8 cellular contexts compared by ENCODE assay signal in the genomic region with DNA sequence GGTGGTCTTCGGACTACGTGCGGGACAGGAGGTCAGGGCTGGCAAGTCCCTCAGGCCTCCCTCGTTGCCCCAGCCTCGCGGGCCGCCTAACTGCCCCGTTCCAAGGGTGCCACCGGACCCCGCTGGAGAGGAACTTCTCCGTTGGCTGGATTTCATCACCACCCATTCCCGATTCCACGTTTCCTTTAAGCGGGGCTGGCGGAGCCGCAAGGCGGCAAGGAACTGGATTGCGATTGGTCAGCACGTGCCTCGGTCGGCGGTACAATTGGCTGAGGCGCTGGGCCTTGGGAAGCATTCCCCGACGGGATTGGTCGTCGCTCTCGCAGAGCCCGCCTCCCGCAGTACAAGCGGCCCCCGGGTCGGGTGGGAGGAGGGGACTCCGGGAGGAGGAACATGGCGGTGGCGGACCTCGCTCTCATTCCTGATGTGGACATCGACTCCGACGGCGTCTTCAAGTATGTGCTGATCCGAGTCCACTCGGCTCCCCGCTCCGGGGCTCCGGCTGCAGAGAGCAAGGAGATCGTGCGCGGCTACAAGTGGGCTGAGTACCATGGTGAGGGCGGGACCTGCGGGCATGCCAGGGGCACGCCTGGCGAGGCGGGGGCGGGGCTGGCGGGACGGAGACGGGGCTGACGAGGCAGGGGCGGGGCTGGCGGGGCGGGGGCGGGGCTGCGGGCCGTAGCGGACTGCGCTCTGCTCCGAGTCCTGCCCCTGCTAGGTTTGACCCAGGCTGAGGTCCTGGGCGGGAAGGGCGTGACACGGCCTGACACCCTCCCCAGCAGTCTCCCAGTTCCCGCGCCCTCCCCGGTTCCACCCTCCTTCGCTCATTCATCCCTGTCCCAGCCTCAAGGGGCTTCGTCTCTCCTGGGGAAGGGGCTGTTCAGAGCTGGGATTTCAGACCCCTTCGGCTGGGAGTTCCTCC. TPM values are rescaled to one million over a fixed set of nuclear protein-coding genes. Genes with fewer than 3 reads are reported as not detected.
DNase-seq lines count a peak whose midpoint lies in the region; ATAC-seq and TF ChIP-seq lines count a peak whose summit lies in the region.

Gene PHPT1 (plus strand): TSS at position 372 of the 922 bp plus-strand sequence. CDS start 22 bp downstream, at position 394.

- peaks cover 20% of the 10 kb centered on the region for H3K4me1 Mint-ChIP-seq in CD14-positive monocyte

- H3K27ac Mint-ChIP-seq in CD14-positive monocyte = peak within 1 kb of the TSS; percentile 84 to 97 (median 96)

- H3K36me3 ChIP-seq in left lung = peaks cover 0 to 15% of the 10 kb centered on the region in 2 donors

- ATAC-seq in GM19397 (IDR thresholded peaks at IDR 0.05; ENCODE audit: unreplicated experiment) = peak; percentile 85
- peak; percentile 74 for ATAC-seq in HG03571 (IDR thresholded peaks at IDR 0.05; ENCODE audit: unreplicated experiment)
- ATAC-seq in left lung = peak; percentile 87

- H3K27me3 ChIP-seq in left lung = peaks cover 22 to 41% of the 10 kb centered on the region in 2 donors

- H3K9me3 ChIP-seq in left lung = no peaks in the 10 kb centered on the region

- TF ChIP-seq CTCF in CD14-positive monocyte (IDR thresholded peaks at IDR 0.05) (no peak), left lung (IDR thresholded peaks at IDR 0.05) (no peak)

- H3K4me1 ChIP-seq in left lung = peaks cover 19 to 47% of the 10 kb centered on the region in 2 donors

- intact Hi-C loops in CD14-positive monocyte (cut with micrococcal nuclease) (loop anchor here (2.0 to 10.0 kb wide), 5 partner anchors 38 to 103 kb away; partner anchors contain the start of genes TRAF2 (in 2 of the 2), C8G (in 1 of the 2), FBXW5 (in 1 of the 2) and LCN12 (in 1 of the 2)), left lung (cut with DNase I) (no loop called here)

- H3K4me3 ChIP-seq in left lung = peak within 1 kb of the TSS; percentile 77 to 93

- peak within 1 kb of the TSS; percentile 92 to 97 for H3K4me3 Mint-ChIP-seq in CD14-positive monocyte

- peak; percentile 98 for DNase-seq in CD14-positive monocyte (ENCODE audit: low spot score)
- DNase-seq in NCI-H82 (lab: John Stamatoyannopoulos, UW) = peak; percentile 99
- DNase-seq in activated CD4-positive, alpha-beta T cell treated with anti-CD3 and anti-CD28 coated beads, Interleukin-2, amount 50 U/mL, for 48 hours = peak; percentile 96 to 97
- peak; percentile 100 for DNase-seq in dermis blood vessel endothelial cell
- DNase-seq in left lung = peak; percentile 97 to 99
- peak; percentile 92 to 93 for DNase-seq in stimulated activated CD4-positive, alpha-beta T cell treated with anti-CD3 and anti-CD28 coated beads, Interleukin-2, amount 100 ng/mL, for 48 hours

- H3K36me3 Mint-ChIP-seq in CD14-positive monocyte = peaks cover 0 to 9% of the 10 kb centered on the region in 2 donors

- peak within 1 kb of the TSS; percentile 76 to 90 for H3K27ac ChIP-seq in left lung

- peaks cover 0 to 13% (median 9%) of the 10 kb centered on the region in 7 donors for H3K9me3 Mint-ChIP-seq in CD14-positive monocyte

- peaks cover 24 to 33% (median 24%) of the 10 kb centered on the region in 3 donors for H3K27me3 Mint-ChIP-seq in CD14-positive monocyte (ENCODE audit: low read depth in 3 of 3)

RNA-seq across cellular contexts. Expression of gene PHPT1, which starts in this region (rescaled TPM):
- polyA plus RNA-seq in CD14-positive monocyte = 100 to 1,000 TPM in 1 of 2 donors, 10 to 100 TPM in 1; 94.3 to 163 TPM
- total RNA-seq in dermis blood vessel endothelial cell (99.0 and 104 TPM in 2 replicates), left lung (100 to 1,000 TPM; 118 to 151 TPM)

Comparison
In these comparisons a context has a peak if more than half of its experiments do, and no peak if none do; other contexts are left out.
1. Peak in every context shown above with its lines: DNase-seq, ATAC-seq, H3K4me3 ChIP-seq and H3K27ac ChIP-seq.
2. intact Hi-C loops: an anchor here in CD14-positive monocyte (2.0 to 10.0 kb wide); none called in left lung.